1 cellular context compared by ENCODE assay signal in the genomic region with DNA sequence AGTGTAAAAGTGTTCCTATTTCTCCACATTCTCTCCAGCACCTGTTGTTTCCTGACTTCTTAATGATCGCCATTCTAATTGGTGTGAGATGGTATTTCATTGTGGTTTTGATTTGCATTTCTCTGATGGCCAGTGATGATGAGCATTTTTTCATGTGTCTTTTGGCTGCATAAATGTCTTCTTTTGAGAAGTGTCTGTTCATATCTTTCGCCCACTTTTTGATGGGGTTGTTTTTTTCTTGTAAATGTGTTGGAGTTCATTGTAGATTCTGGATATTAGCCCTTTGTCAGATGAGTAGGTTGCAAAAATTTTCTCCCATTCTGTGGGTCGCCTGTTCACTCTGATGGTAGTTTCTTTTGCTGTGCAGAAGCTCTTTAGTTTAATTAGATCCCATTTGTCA. TPM values are rescaled to one million over a fixed set of nuclear protein-coding genes. Genes with fewer than 3 reads are reported as not detected.
"Had no signal": no experiment of that assay in that cellular context is flagged by ENCODE, and none has a peak within 500 bp of the region (broad histone marks: within the 10 kb centered on the region; RNA-seq: fewer than 3 reads in every experiment).

No MANE protein-coding gene starts in this region.

RNA-seq across cellular contexts. Expression of gene FBXL22, which starts 20.4 kb away (rescaled TPM):
- total RNA-seq: SK-MEL-5 had no signal
